ENCODE assay signal across 17 cellular contexts in the genomic region with DNA sequence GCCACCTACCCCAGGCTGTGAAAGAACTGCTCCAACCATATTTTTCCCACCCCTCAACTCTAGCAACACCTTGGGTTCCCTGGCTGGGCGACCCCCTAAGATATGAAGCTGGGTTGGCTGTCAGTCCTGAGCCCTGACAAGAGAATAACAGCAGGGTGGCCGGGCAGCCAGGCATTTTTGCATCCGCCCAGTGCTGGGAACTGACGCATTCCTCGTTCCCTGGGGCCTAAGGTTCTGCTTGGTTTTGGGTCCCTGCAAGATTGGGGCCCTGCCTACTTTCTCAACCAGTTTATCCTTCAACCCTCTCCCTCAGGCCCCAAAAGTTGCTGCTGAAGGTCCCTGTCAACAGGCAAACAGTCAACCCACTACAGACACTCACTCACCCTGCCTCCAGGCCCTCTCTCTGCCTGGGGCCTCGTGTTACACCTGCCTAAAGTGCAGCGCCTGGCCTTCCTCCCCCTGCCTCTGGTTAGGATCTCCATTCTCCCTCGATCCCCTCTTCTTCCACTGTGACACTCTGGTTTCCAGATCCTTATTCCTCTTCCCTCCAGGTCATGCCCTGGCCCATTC.
"Had no signal": no experiment of that assay in that cellular context is flagged by ENCODE, and none has a peak within 500 bp of the region (broad histone marks: within the 10 kb centered on the region; RNA-seq: fewer than 3 reads in every experiment).

No MANE protein-coding gene starts in this region.

- H3K27ac Mint-ChIP-seq: naive thymus-derived CD4-positive, alpha-beta T cell; type B pancreatic cell had no signal

- H3K4me3 Mint-ChIP-seq: naive thymus-derived CD4-positive, alpha-beta T cell; type B pancreatic cell had no signal

- DNase-seq: cortex of kidney; dorsolateral prefrontal cortex; effector memory CD4-positive, alpha-beta T cell; esophagus squamous epithelium; foreskin fibroblast; glutamatergic neuron; kidney glomerular epithelial cell; naive thymus-derived CD4-positive, alpha-beta T cell; ovary; right cardiac atrium; small intestine; stimulated activated CD4-positive, alpha-beta T cell treated with anti-CD3 and anti-CD28 coated beads, Interleukin-12 subunit alpha, Interleukin-12 subunit beta, amount 100 ng/mL, for 4 hours; stimulated activated CD4-positive, alpha-beta T cell treated with anti-CD3 and anti-CD28 coated beads, Interleukin-2, amount 100 ng/mL, for 48 hours; stimulated activated naive CD8-positive, alpha-beta T cell treated with anti-CD3 and anti-CD28 coated beads, Interleukin-15, Interleukin-2, amounts not matched to agents 100 U/mL and 50 U/mL, for 24 hours; thyroid gland had no signal

- H3K4me1 Mint-ChIP-seq: naive thymus-derived CD4-positive, alpha-beta T cell had no signal

- H3K27me3 Mint-ChIP-seq: naive thymus-derived CD4-positive, alpha-beta T cell; type B pancreatic cell had no signal

- ATAC-seq: gastroesophageal sphincter; naive thymus-derived CD4-positive, alpha-beta T cell; right cardiac atrium; stimulated activated naive CD8-positive, alpha-beta T cell treated with anti-CD3 and anti-CD28 coated beads, Interleukin-15, Interleukin-2, amounts not matched to agents 100 U/mL and 50 U/mL, for 24 hours had no signal

- H3K9me3 Mint-ChIP-seq: type B pancreatic cell had no signal
